Comparison of ENCODE assay signal across 11 cellular contexts in the genomic region with DNA sequence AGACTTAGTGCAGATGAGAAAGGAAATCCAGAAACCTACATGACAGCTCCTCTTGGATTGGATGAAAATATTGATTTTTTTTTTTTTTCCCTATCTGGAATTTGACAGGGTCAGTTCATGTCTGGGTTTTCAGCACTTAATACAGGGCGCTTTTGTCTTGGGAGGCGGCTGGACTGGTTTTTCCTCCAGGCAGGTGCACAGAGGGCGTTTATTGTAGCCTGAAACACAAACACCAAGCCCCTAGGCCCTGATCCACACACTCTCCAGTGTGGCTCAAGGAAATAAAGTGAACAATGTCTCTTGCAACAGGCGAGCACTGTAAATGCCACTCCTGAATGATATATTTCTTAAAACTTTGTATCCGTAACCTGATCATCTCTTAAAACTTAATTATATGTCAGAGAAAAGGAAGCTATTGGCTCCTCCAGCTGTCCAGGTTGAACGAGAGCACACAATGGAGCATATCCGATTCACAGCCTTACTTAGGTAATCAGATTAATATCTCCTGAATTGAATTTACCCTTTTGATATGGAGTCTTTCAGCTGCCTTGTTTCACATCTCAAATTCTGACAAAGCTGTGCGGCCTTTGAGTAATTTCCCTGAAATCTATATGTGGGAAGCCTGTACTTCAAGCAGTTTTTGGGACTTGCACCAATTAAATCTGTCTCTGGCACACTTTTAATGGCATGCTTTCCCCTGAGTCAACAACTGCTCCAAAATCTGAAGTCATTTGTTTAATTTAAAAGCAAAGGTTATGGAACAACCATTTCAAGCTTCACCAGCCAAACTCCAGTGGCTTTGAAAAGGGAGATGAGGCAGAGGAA.
DNase-seq lines count a peak whose midpoint lies in the region; TF ChIP-seq lines count a peak whose summit lies in the region.
"Had no signal": no experiment of that assay in that cellular context is flagged by ENCODE, and none has a peak within 500 bp of the region (broad histone marks: within the 10 kb centered on the region; RNA-seq: fewer than 3 reads in every experiment).

No MANE protein-coding gene starts in this region.

- DNase-seq in COLO668 (lab: John Stamatoyannopoulos, UW; ENCODE audit: unreplicated experiment), result peak; percentile 82
- peak; percentile 30 for DNase-seq in NCI-H187 (lab: John Stamatoyannopoulos, UW)
- no peak for DNase-seq in coronary artery (ENCODE audit: low spot score)
- DNase-seq in myocyte (ENCODE audit: low read depth), result peak; percentile 33
- no peak for DNase-seq in kidney glomerular epithelial cell (lab: John Stamatoyannopoulos, UW)
- DNase-seq in HK-2 (ENCODE audit: unreplicated experiment), result no peak
- DNase-seq in occipital lobe (lab: John Stamatoyannopoulos, UW), result no peak
- DNase-seq in cerebellar cortex (ENCODE audit: low spot score), result no peak
- DNase-seq: C1 segment of cervical spinal cord had no signal

- peak overlapping the region; percentile 84 for H3K27ac ChIP-seq in coronary artery
- H3K27ac ChIP-seq: cardiac muscle cell had no signal

- no peak for TF ChIP-seq CTCF in coronary artery (IDR thresholded peaks at IDR 0.05)

- no peak overlapping the region for H3K4me3 ChIP-seq in coronary artery
- H3K4me3 ChIP-seq: cardiac muscle cell, K562 had no signal

Comparison
In these comparisons a context has a peak if more than half of its experiments do, and no peak if none do; other contexts are left out.
1. DNase-seq: peak in COLO668 (single experiment), NCI-H187 (2 of 2) and myocyte (single experiment); none in coronary artery (single experiment), kidney glomerular epithelial cell (single experiment), HK-2 (single experiment), occipital lobe (single experiment) and cerebellar cortex (single experiment).